8 cellular contexts compared by ENCODE assay signal in genomic region chr3:125437631-125438435, GRCh38.
DNase-seq lines count a peak whose midpoint lies in the region; ATAC-seq, FAIRE-seq and TF ChIP-seq lines count a peak whose summit lies in the region.

No MANE protein-coding gene starts in this region.

- H3K27ac Mint-ChIP-seq in activated CD8-positive, alpha-beta T cell treated with anti-CD3 and anti-CD28 coated beads for 36 hours, result no peak overlapping the region

- H4K8ac ChIP-seq in H1 (ENCODE audit: extremely low read depth, insufficient read depth, low read length) (no peak overlapping the region), mesenchymal stem cell (ENCODE audit: low read length) (no peak overlapping the region)

- no peak overlapping the region for H3K4me3 Mint-ChIP-seq in activated CD8-positive, alpha-beta T cell treated with anti-CD3 and anti-CD28 coated beads for 36 hours

- H3K4me3 ChIP-seq in GM12864 (ENCODE audit: low read depth, low read length), result no peak overlapping the region
- no peak overlapping the region for H3K4me3 ChIP-seq in H1 (ENCODE audit: extremely low read depth in 1 of 4, insufficient read depth in 2 of 4, low read depth in 3 of 4, low read length in 4 of 4)
- no peak overlapping the region for H3K4me3 ChIP-seq in mesenchymal stem cell (ENCODE audit: insufficient read depth in 1 of 2, low read depth in 1 of 2, low read length in 2 of 2)

- H2BK120ac ChIP-seq in H1 (replicated peaks; ENCODE audit: low read depth, low read length) (no peak overlapping the region), mesenchymal stem cell (ENCODE audit: low read depth, low read length) (no peak overlapping the region)

- no peak overlapping the region for H2AK5ac ChIP-seq in H1 (ENCODE audit: low read depth, low read length)
- no peak overlapping the region for H2AK5ac ChIP-seq in mesenchymal stem cell (ENCODE audit: low read length, severe bottlenecking)

- peaks cover 0 to 6% (median 2%) of the 10 kb centered on the region in 4 experiments; a peak in 3 of 7 replicates for H3K4me1 ChIP-seq in H1 (replicated peaks in 1 of 4; ENCODE audit: control insufficient read depth in 3 of 4, insufficient read depth in 4 of 4, low read length in 3 of 4)
- H3K4me1 ChIP-seq in mesenchymal stem cell (ENCODE audit: control insufficient read depth, insufficient read depth, low read depth, low read length), result peaks cover 1% of the 10 kb centered on the region

- H3K23me2 ChIP-seq in H1 (ENCODE audit: low read depth, low read length), result no peaks in the 10 kb centered on the region

- DNase-seq in GM12864 (ENCODE audit: low read depth) (no peak), NCI-H1092 treated with DMSO at 0.1 percent for 48 hours (lab: John Stamatoyannopoulos, UW) (peak; percentile 2), H1 (ENCODE audit: low read depth in 1 of 2, low spot score in 2 of 2) (peak; percentile 9 to 90), mesenchymal stem cell (peak; percentile 54)
- peak; percentile 70 for DNase-seq in activated CD8-positive, alpha-beta T cell treated with anti-CD3 and anti-CD28 coated beads for 36 hours
- DNase-seq in stimulated activated CD8-positive, alpha-beta memory T cell treated with anti-CD3 and anti-CD28 coated beads, Interleukin-2, amount 100 ng/mL, for 1 hour (ENCODE audit: low read depth in 2 of 2), result peak; percentile 15 to 35

- H3K9me3 ChIP-seq in H1 (ENCODE audit: insufficient read depth in 2 of 2, low read depth in 1 of 2, low read length in 1 of 2) (no peaks in the 10 kb centered on the region), mesenchymal stem cell (ENCODE audit: control insufficient read depth, low read length) (peaks cover 10% of the 10 kb centered on the region)

- H3K14ac ChIP-seq in H1 (ENCODE audit: insufficient read length) (no peak overlapping the region), mesenchymal stem cell (ENCODE audit: low read length in 2 of 2) (no peak overlapping the region)

- peak; percentile 88 to 90 for TF ChIP-seq RAD21 in H1 (IDR thresholded peaks at IDR 0.05 in 1 of 2, conservative IDR thresholded peaks at IDR 0.05 in 1 of 2; ENCODE audit: low read depth in 2 of 2, low read length in 2 of 2)

- no peak for TF ChIP-seq POLR2A in H1 (IDR thresholded peaks at IDR 0.05; ENCODE audit: control extremely low read depth in 1 of 2, low read depth in 2 of 2, low read length in 2 of 2)

- no peak overlapping the region for H2BK20ac ChIP-seq in H1 (ENCODE audit: low read length)

- H3K36me3 ChIP-seq in H1 (ENCODE audit: control insufficient read depth in 2 of 4, insufficient read depth in 4 of 4, low read length in 3 of 4) (no peaks in the 10 kb centered on the region), mesenchymal stem cell (ENCODE audit: control insufficient read depth in 1 of 2, insufficient read depth in 2 of 2, low read depth in 1 of 2, low read length in 2 of 2) (no peaks in the 10 kb centered on the region)

- H3K4me2 ChIP-seq in H1 (ENCODE audit: insufficient read depth in 1 of 2, low read depth in 2 of 2, low read length in 2 of 2) (no peak overlapping the region), mesenchymal stem cell (ENCODE audit: low read length, poor library complexity, severe bottlenecking) (no peak overlapping the region)

- peak; percentile 68 for ATAC-seq in activated CD8-positive, alpha-beta T cell treated with anti-CD3 and anti-CD28 coated beads for 36 hours
- ATAC-seq in GM21423 (IDR thresholded peaks at IDR 0.05; ENCODE audit: unreplicated experiment), result no peak
- ATAC-seq in GM21786 (IDR thresholded peaks at IDR 0.05; ENCODE audit: unreplicated experiment), result no peak

- WGBS in H1 (ENCODE audit: extremely low coverage in 1 of 2, insufficient coverage in 1 of 2, insufficient read length in 1 of 2, insufficient replicate concordance in 2 of 2, low coverage in 1 of 2, low lambda C conversion rate in 2 of 2, missing lambda C conversion rate in 1 of 2), 2 experiments, result 63% methylated on average over 9 of the region's 9 CpGs; no CpG with 5 or more reads in 1 of the 2 experiments
- 61% methylated on average over 7 of the region's 9 CpGs for WGBS in mesenchymal stem cell

- no peak overlapping the region for H2BK5ac ChIP-seq in H1 (ENCODE audit: low read depth, low read length)
- H2BK5ac ChIP-seq in mesenchymal stem cell (ENCODE audit: low read depth, low read length, poor library complexity, severe bottlenecking), result no peak overlapping the region

- CTCF ChIA-PET in activated CD8-positive, alpha-beta T cell treated with anti-CD3 and anti-CD28 coated beads for 36 hours (lab: Charles Lee), result interaction anchor here (0.6 to 2.4 kb wide), 17 partner anchors 9 to 446 kb away, joined by 3 to 12 read pairs (median 3); no protein-coding TSS in a partner anchor
- CTCF ChIA-PET in H1 (lab: Charles Lee; ENCODE audit: partially characterized antibody), result interaction anchor here (0.6 to 2.2 kb wide), 26 partner anchors 9 to 749 kb away, joined by 3 to 8 read pairs (median 3); no protein-coding TSS in a partner anchor

- no peak overlapping the region for H3K23ac ChIP-seq in H1 (ENCODE audit: insufficient read length)
- H3K23ac ChIP-seq in mesenchymal stem cell (ENCODE audit: low read length in 2 of 2), result no peak overlapping the region

- H3K36me3 Mint-ChIP-seq in activated CD8-positive, alpha-beta T cell treated with anti-CD3 and anti-CD28 coated beads for 36 hours (ENCODE audit: low read depth), result no peaks in the 10 kb centered on the region

- H2BK12ac ChIP-seq in H1 (ENCODE audit: low read depth, low read length), result no peak overlapping the region
- no peak overlapping the region for H2BK12ac ChIP-seq in mesenchymal stem cell (ENCODE audit: low read length in 2 of 2)

- TF ChIP-seq CTCF in GM12864 (IDR thresholded peaks at IDR 0.05; ENCODE audit: low read depth, low read length, missing control alignments) (peak; percentile 94), H1 (IDR thresholded peaks at IDR 0.05; ENCODE audit: control extremely low read depth in 1 of 3, insufficient read depth in 1 of 3, low read depth in 1 of 3, low read length in 3 of 3) (peak; percentile 76 to 85 (median 82))
- peak; percentile 94 for TF ChIP-seq CTCF in activated CD8-positive, alpha-beta T cell treated with anti-CD3 and anti-CD28 coated beads for 36 hours (IDR thresholded peaks at IDR 0.05)

- no peak for FAIRE-seq in H1 (lab: Jason Lieb, UNC)

- no peak overlapping the region for H4K5ac ChIP-seq in H1 (ENCODE audit: insufficient read length, low read depth, low read length)

- no peak overlapping the region for H3K9ac ChIP-seq in H1 (replicated peaks in 1 of 4; ENCODE audit: extremely low read depth in 1 of 4, low read depth in 3 of 4, low read length in 3 of 4)
- peak overlapping the region; percentile 40 for H3K9ac ChIP-seq in mesenchymal stem cell (ENCODE audit: low read length)

- H3K4ac ChIP-seq in H1 (replicated peaks; ENCODE audit: insufficient read length, low read depth, low read length), result no peak overlapping the region
- no peak overlapping the region for H3K4ac ChIP-seq in mesenchymal stem cell (ENCODE audit: low read depth in 1 of 2, low read length in 2 of 2)

- H3K27me3 Mint-ChIP-seq in activated CD8-positive, alpha-beta T cell treated with anti-CD3 and anti-CD28 coated beads for 36 hours, result no peaks in the 10 kb centered on the region

- H3K4me1 Mint-ChIP-seq in activated CD8-positive, alpha-beta T cell treated with anti-CD3 and anti-CD28 coated beads for 36 hours (ENCODE audit: low read depth), result no peaks in the 10 kb centered on the region

- POLR2A ChIA-PET in activated CD8-positive, alpha-beta T cell treated with anti-CD3 and anti-CD28 coated beads for 36 hours (lab: Charles Lee), result no interaction called here
- POLR2A ChIA-PET in H1 (lab: Charles Lee; ENCODE audit: partially characterized antibody), result no interaction called here

- H3K27me3 ChIP-seq in H1 (replicated peaks in 1 of 4; ENCODE audit: control insufficient read depth in 3 of 4, extremely low read depth in 1 of 4, insufficient read depth in 3 of 4, low read length in 3 of 4), result no peaks in the 10 kb centered on the region
- no peaks in the 10 kb centered on the region for H3K27me3 ChIP-seq in mesenchymal stem cell (ENCODE audit: control insufficient read depth in 1 of 2, insufficient read depth in 1 of 2, low read length in 2 of 2)

- H2AFZ ChIP-seq in H1 (ENCODE audit: low read length) (no peak overlapping the region), mesenchymal stem cell (ENCODE audit: low read depth, low read length) (no peak overlapping the region)

- H2BK15ac ChIP-seq in H1 (ENCODE audit: low read length) (no peak overlapping the region), mesenchymal stem cell (ENCODE audit: low read depth, poor library complexity, severe bottlenecking) (no peak overlapping the region)

- no peaks in the 10 kb centered on the region for H3K9me3 Mint-ChIP-seq in activated CD8-positive, alpha-beta T cell treated with anti-CD3 and anti-CD28 coated beads for 36 hours

- H3K27ac ChIP-seq in H1 (ENCODE audit: low read depth, low read length), result no peak overlapping the region
- no peak overlapping the region for H3K27ac ChIP-seq in mesenchymal stem cell (ENCODE audit: low read length, poor library complexity, severe bottlenecking)

- intact Hi-C loops in activated CD8-positive, alpha-beta T cell treated with anti-CD3 and anti-CD28 coated beads for 36 hours (cut with micrococcal nuclease), result loop anchor here (5.0 to 10.0 kb wide), 4 partner anchors 147 to 511 kb away; no protein-coding TSS in a partner anchor

- H3K79me1 ChIP-seq in H1 (ENCODE audit: low read depth, low read length) (no peaks in the 10 kb centered on the region), mesenchymal stem cell (replicated peaks; ENCODE audit: low read length, poor library complexity, severe bottlenecking) (no peaks in the 10 kb centered on the region)

- no peak overlapping the region for H3K56ac ChIP-seq in H1 (replicated peaks; ENCODE audit: insufficient read length, low read depth, low read length)

- H3K18ac ChIP-seq in H1 (ENCODE audit: extremely low read depth, low read length) (no peak overlapping the region), mesenchymal stem cell (ENCODE audit: low read depth in 1 of 2, low read length in 2 of 2) (no peak overlapping the region)

- TF ChIP-seq EP300 in H1 (IDR thresholded peaks at IDR 0.05; ENCODE audit: borderline replicate concordance in 1 of 2, low read depth in 2 of 2, low read length in 2 of 2), result no peak

- no peaks in the 10 kb centered on the region for H4K20me1 ChIP-seq in H1 (replicated peaks in 1 of 2; ENCODE audit: control insufficient read depth in 1 of 2, insufficient read depth in 2 of 2, low read length in 2 of 2)

- H3K79me2 ChIP-seq in H1 (ENCODE audit: control insufficient read depth in 1 of 2, insufficient read depth in 2 of 2, low read length in 2 of 2), result no peaks in the 10 kb centered on the region

- H4K91ac ChIP-seq in H1 (replicated peaks; ENCODE audit: insufficient read length, low read length) (no peak overlapping the region), mesenchymal stem cell (ENCODE audit: low read length) (no peak overlapping the region)

TF ChIP-seq in H1, 55 proteins besides CTCF, POLR2A, EP300 and RAD21 (continues in another document):
- TF ChIP-seq SIRT6 (IDR thresholded peaks at IDR 0.05; ENCODE audit: low read length), result no peak
- TF ChIP-seq RXRA (IDR thresholded peaks at IDR 0.05; ENCODE audit: insufficient read depth, low read depth, low read length), result no peak
- no peak for TF ChIP-seq ZNF274 (IDR thresholded peaks at IDR 0.05; ENCODE audit: borderline replicate concordance, extremely low read depth, low read length)
- no peak for TF ChIP-seq SIN3A (conservative IDR thresholded peaks at IDR 0.05 in 1 of 2, IDR thresholded peaks at IDR 0.05 in 1 of 2; ENCODE audit: low read depth in 1 of 2, low read length in 2 of 2)
